Comparison of ENCODE assay signal across 16 cellular contexts in genomic region chr19:1062387-1063029, GRCh38. TPM values are rescaled to one million over a fixed set of nuclear protein-coding genes. Genes with fewer than 3 reads are reported as not detected.
DNase-seq lines count a peak whose midpoint lies in the region; ATAC-seq and TF ChIP-seq lines count a peak whose summit lies in the region.
"Had no signal": no experiment of that assay in that cellular context is flagged by ENCODE, and none has a peak within 500 bp of the region (broad histone marks: within the 10 kb centered on the region; RNA-seq: fewer than 3 reads in every experiment).

No MANE protein-coding gene starts in this region.

- H3K9me3 Mint-ChIP-seq in CD4-positive, alpha-beta memory T cell = peaks cover 0 to 2% (median 0%) of the 10 kb centered on the region in 8 donors
- H3K9me3 Mint-ChIP-seq in H9 = no peaks in the 10 kb centered on the region
- H3K9me3 Mint-ChIP-seq in central memory CD8-positive, alpha-beta T cell = no peaks in the 10 kb centered on the region
- H3K9me3 Mint-ChIP-seq: effector memory CD8-positive, alpha-beta T cell had no signal

- H3T11ph ChIP-seq in H9 (ENCODE audit: low read length) = no peak overlapping the region

- H3K23me2 ChIP-seq in H9 (ENCODE audit: insufficient read length, low read depth, low read length, poor library complexity, severe bottlenecking) = peaks cover 21% of the 10 kb centered on the region

- no peak overlapping the region for H3K23ac ChIP-seq in H9 (ENCODE audit: insufficient read length, low read depth, low read length)

- no peak overlapping the region for H2AK5ac ChIP-seq in H9 (ENCODE audit: insufficient read length, low read length)

- H4K5ac ChIP-seq in H9 (ENCODE audit: insufficient read length, low read depth, low read length) = no peak overlapping the region

- H3K18ac ChIP-seq in H9 (ENCODE audit: insufficient read length, low read depth, low read length) = peak overlapping the region; percentile 8

- no peak overlapping the region for H2BK15ac ChIP-seq in H9 (ENCODE audit: low read depth, low read length)

- peaks cover 44% of the 10 kb centered on the region for H3K4me1 ChIP-seq in CD4-positive, alpha-beta memory T cell (ENCODE audit: insufficient read depth, low read length)
- H3K4me1 ChIP-seq in H9 (ENCODE audit: insufficient read depth, low read length) = peaks cover 5% of the 10 kb centered on the region; the same call in 1 of the 2 replicates
- H3K4me1 ChIP-seq: BE2C had no signal

- no peak overlapping the region for H3K27ac ChIP-seq in CD4-positive, alpha-beta memory T cell (ENCODE audit: low read depth, low read length)
- no peak overlapping the region for H3K27ac ChIP-seq in H9 (ENCODE audit: insufficient read length, low read depth, low read length)
- H3K27ac ChIP-seq: psoas muscle had no signal

- no peak overlapping the region for H3K4me3 Mint-ChIP-seq in CD4-positive, alpha-beta memory T cell
- peak overlapping the region; percentile 14 to 72; a peak in 4 of 5 replicates for H3K4me3 Mint-ChIP-seq in H9
- H3K4me3 Mint-ChIP-seq in central memory CD8-positive, alpha-beta T cell = no peak overlapping the region
- H3K4me3 Mint-ChIP-seq: activated naive CD8-positive, alpha-beta T cell treated with anti-CD3 and anti-CD28 coated beads, Interleukin-2, amount 50 U/mL, for 24 hours; effector memory CD8-positive, alpha-beta T cell had no signal

- H3K27ac Mint-ChIP-seq in CD4-positive, alpha-beta memory T cell = peak overlapping the region in 5 of 7 donors; percentile 13 to 95 (median 42)
- peak overlapping the region; percentile 23 to 99 (median 93); a peak in 5 of 7 replicates for H3K27ac Mint-ChIP-seq in H9
- peak overlapping the region; percentile 55 for H3K27ac Mint-ChIP-seq in central memory CD8-positive, alpha-beta T cell (ENCODE audit: low read depth)
- H3K27ac Mint-ChIP-seq: activated naive CD8-positive, alpha-beta T cell treated with anti-CD3 and anti-CD28 coated beads, Interleukin-2, amount 50 U/mL, for 24 hours had no signal

- no peak overlapping the region for H4K8ac ChIP-seq in H9 (replicated peaks; ENCODE audit: insufficient read length, low read depth, low read length)

- H2BK20ac ChIP-seq in H9 (ENCODE audit: low read depth, low read length, poor library complexity, severe bottlenecking) = no peak overlapping the region

- no peak overlapping the region for H3K4me2 ChIP-seq in H9 (ENCODE audit: insufficient read depth, insufficient read length, low read length)

- no peaks in the 10 kb centered on the region for H4K20me1 ChIP-seq in H9 (ENCODE audit: control insufficient read depth, insufficient read depth, insufficient read length)

- no peaks in the 10 kb centered on the region for H3K9me3 ChIP-seq in CD4-positive, alpha-beta memory T cell (ENCODE audit: control insufficient read depth in 1 of 2, low read length in 2 of 2)
- H3K9me3 ChIP-seq in H9 (ENCODE audit: control insufficient read depth, low read depth, low read length) = peaks cover 10% of the 10 kb centered on the region

- no peaks in the 10 kb centered on the region for H3K79me1 ChIP-seq in H9 (ENCODE audit: insufficient read depth, low read depth, low read length, poor library complexity, severe bottlenecking)

- no peak overlapping the region for H3K4me3 ChIP-seq in CD4-positive, alpha-beta memory T cell (ENCODE audit: low read length in 2 of 2)
- H3K4me3 ChIP-seq: psoas muscle had no signal

- DNase-seq in CD4-positive, alpha-beta memory T cell = no peak
- DNase-seq in H9 (peak; percentile 72), RKO (ENCODE audit: low spot score) (no peak)
- DNase-seq in central memory CD8-positive, alpha-beta T cell (ENCODE audit: low spot score in 2 of 2) = no peak
- DNase-seq: hypothalamus; NCI-H1694 treated with DMSO at 0.1 percent for 48 hours; NCI-H510A treated with DMSO at 0.1 percent for 48 hours; stimulated activated CD4-positive, alpha-beta T cell treated with anti-CD3 and anti-CD28 coated beads, Interleukin-12 subunit alpha, Interleukin-12 subunit beta, amount 100 ng/mL, for 4 hours had no signal

- intact Hi-C loops in CD4-positive, alpha-beta memory T cell (cut with micrococcal nuclease) = no loop called here

- no peak overlapping the region for H2BK120ac ChIP-seq in H9 (ENCODE audit: low read depth, low read length, poor library complexity, severe bottlenecking)

- no peak for TF ChIP-seq CTCF in H9 (conservative IDR thresholded peaks at IDR 0.05)

- peaks cover 0 to 9% of the 10 kb centered on the region in 2 donors for H3K36me3 Mint-ChIP-seq in CD4-positive, alpha-beta memory T cell
- H3K36me3 Mint-ChIP-seq in H9 (ENCODE audit: insufficient read depth in 1 of 3, low read depth in 3 of 3) = peaks cover 0 to 5% (median under 1%) of the 10 kb centered on the region in 3 experiments; a peak in 1 of 7 replicates
- H3K36me3 Mint-ChIP-seq in central memory CD8-positive, alpha-beta T cell (ENCODE audit: insufficient read depth) = peaks cover 17% of the 10 kb centered on the region

- H2BK5ac ChIP-seq in H9 (ENCODE audit: insufficient read length, low read length) = no peak overlapping the region

- no peaks in the 10 kb centered on the region for H3K27me3 Mint-ChIP-seq in CD4-positive, alpha-beta memory T cell
- H3K27me3 Mint-ChIP-seq in H9 (ENCODE audit: low read depth) = peaks cover 13% of the 10 kb centered on the region
- H3K27me3 Mint-ChIP-seq in central memory CD8-positive, alpha-beta T cell = no peaks in the 10 kb centered on the region
- H3K27me3 Mint-ChIP-seq: activated naive CD8-positive, alpha-beta T cell treated with anti-CD3 and anti-CD28 coated beads, Interleukin-2, amount 50 U/mL, for 24 hours; effector memory CD8-positive, alpha-beta T cell had no signal

- no peak overlapping the region for H3K14ac ChIP-seq in H9 (ENCODE audit: insufficient read depth, low read length)

- H3K56ac ChIP-seq in H9 (ENCODE audit: insufficient read length, low read depth, low read length) = no peak overlapping the region

- CTCF ChIA-PET in CD4-positive, alpha-beta memory T cell (lab: Charles Lee; ENCODE audit: partially characterized antibody) = no interaction called here

- ATAC-seq in central memory CD8-positive, alpha-beta T cell (replicated peaks; ENCODE audit: extremely low read depth, poor library complexity, severe bottlenecking) = no peak
- ATAC-seq in GM21576 (IDR thresholded peaks at IDR 0.05; ENCODE audit: unreplicated experiment) (no peak), HG03196 (IDR thresholded peaks at IDR 0.05; ENCODE audit: unreplicated experiment) (no peak)
- ATAC-seq: activated naive CD8-positive, alpha-beta T cell treated with anti-CD3 and anti-CD28 coated beads, Interleukin-2, amount 50 U/mL, for 24 hours; effector memory CD8-positive, alpha-beta T cell; PC-3; psoas muscle had no signal

- H3K4ac ChIP-seq in H9 (ENCODE audit: low read depth, low read length) = no peak overlapping the region

- H3K79me2 ChIP-seq in H9 (ENCODE audit: insufficient read depth, low read length) = no peaks in the 10 kb centered on the region

- no peak overlapping the region for H3K9ac ChIP-seq in H9 (ENCODE audit: extremely low read depth, insufficient read length, low read length)

- H3K36me3 ChIP-seq in CD4-positive, alpha-beta memory T cell (ENCODE audit: insufficient read depth, low read length) = peaks cover 7% of the 10 kb centered on the region
- H3K36me3 ChIP-seq: BE2C had no signal

- POLR2A ChIA-PET in CD4-positive, alpha-beta memory T cell (lab: Charles Lee; ENCODE audit: partially characterized antibody) = interaction anchor here (32.9 to 57.1 kb wide), 3 partner anchors 1 to 39 kb away, joined by 1029 to 3893 read pairs (median 3893); partner anchors contain the start of genes ABCA7, ARHGAP45, CNN2 and GPX4

- no peaks in the 10 kb centered on the region for H3K27me3 ChIP-seq in CD4-positive, alpha-beta memory T cell (ENCODE audit: insufficient read depth, low read length)
- H3K27me3 ChIP-seq in H9 (ENCODE audit: insufficient read depth, low read length) = no peaks in the 10 kb centered on the region; the same call in 1 of the 2 replicates

- H3K4me1 Mint-ChIP-seq in CD4-positive, alpha-beta memory T cell = peaks cover 21 to 48% (median 35%) of the 10 kb centered on the region in 4 donors
- H3K4me1 Mint-ChIP-seq in H9 = peaks cover 11 to 32% of the 10 kb centered on the region in 2 experiments
- H3K4me1 Mint-ChIP-seq in central memory CD8-positive, alpha-beta T cell = peaks cover 44% of the 10 kb centered on the region

- no peak overlapping the region for H2AFZ ChIP-seq in H9 (ENCODE audit: low read length)

- H4K91ac ChIP-seq in H9 (ENCODE audit: insufficient read length, low read depth, low read length) = no peak overlapping the region

- no CpG with 5 or more reads among the region's 17 CpGs for WGBS in H9 (ENCODE audit: extremely low coverage, insufficient read length, low lambda C conversion rate)

- H2BK12ac ChIP-seq in H9 (ENCODE audit: insufficient read length, low read depth, low read length) = no peak overlapping the region

RNA-seq across cellular contexts. Expression of gene ARHGAP45, which starts 4.5 kb away (rescaled TPM):
- total RNA-seq in CD4-positive, alpha-beta memory T cell = 100 to 1,000 TPM; 834 to 836 TPM
- polyA plus RNA-seq in CD4-positive, alpha-beta memory T cell = 100 to 1,000 TPM; 222 to 501 TPM
- 35.0 and 39.8 TPM in 2 replicates for total RNA-seq in H9 (2021)

RNA-seq across cellular contexts. Expression of gene ABCA7, which starts 22.6 kb away (rescaled TPM):
- 100 to 1,000 TPM; 313 to 319 TPM for total RNA-seq in CD4-positive, alpha-beta memory T cell
- polyA plus RNA-seq in CD4-positive, alpha-beta memory T cell = 10 to 100 TPM; 10.7 to 11.2 TPM
- 28.3 and 34.6 TPM in 2 replicates for total RNA-seq in H9 (2021)

RNA-seq across cellular contexts. Expression of gene POLR2E, which starts 32.7 kb away (rescaled TPM):
- total RNA-seq in CD4-positive, alpha-beta memory T cell = 10 to 100 TPM; 76.0 to 80.0 TPM
- polyA plus RNA-seq in CD4-positive, alpha-beta memory T cell = 100 to 1,000 TPM; 167 to 197 TPM
- total RNA-seq in H9 (2021) = 261 and 272 TPM in 2 replicates

RNA-seq across cellular contexts. Expression of gene CNN2, which starts 36.1 kb away (rescaled TPM):
- 100 to 1,000 TPM; 263 to 266 TPM for total RNA-seq in CD4-positive, alpha-beta memory T cell
- polyA plus RNA-seq in CD4-positive, alpha-beta memory T cell = 100 to 1,000 TPM; 444 to 632 TPM
- total RNA-seq in H9 (2021) = 524 and 529 TPM in 2 replicates

RNA-seq across cellular contexts. Expression of gene RNU6-2, which starts 41.2 kb away (rescaled TPM):
- not detected for total RNA-seq in CD4-positive, alpha-beta memory T cell
- polyA plus RNA-seq in CD4-positive, alpha-beta memory T cell = not detected
- not detected in 2 replicates for total RNA-seq in H9 (2021)
- total RNA-seq: PC-3, psoas muscle, subcutaneous adipose tissue had no signal
- polyA plus RNA-seq: psoas muscle had no signal

Comparison
In these comparisons a context has a peak if more than half of its experiments do, and no peak if none do; other contexts are left out.
1. H3K27ac Mint-ChIP-seq: peak in every context shown above with its lines; median percentile 93 in H9; 55 in central memory CD8-positive, alpha-beta T cell; 42 in CD4-positive, alpha-beta memory T cell.
2. H3K4me3 Mint-ChIP-seq: peak in H9 (2 of 2); none in CD4-positive, alpha-beta memory T cell (0 of 8) and central memory CD8-positive, alpha-beta T cell (single experiment).
3. RNA of gene ARHGAP45, which starts 4.5 kb away (total RNA-seq): 834 to 836 TPM in CD4-positive, alpha-beta memory T cell; 35.0 to 39.8 TPM in H9; every median in the first group is over 10 times any median in the second.